In the genomic region with DNA sequence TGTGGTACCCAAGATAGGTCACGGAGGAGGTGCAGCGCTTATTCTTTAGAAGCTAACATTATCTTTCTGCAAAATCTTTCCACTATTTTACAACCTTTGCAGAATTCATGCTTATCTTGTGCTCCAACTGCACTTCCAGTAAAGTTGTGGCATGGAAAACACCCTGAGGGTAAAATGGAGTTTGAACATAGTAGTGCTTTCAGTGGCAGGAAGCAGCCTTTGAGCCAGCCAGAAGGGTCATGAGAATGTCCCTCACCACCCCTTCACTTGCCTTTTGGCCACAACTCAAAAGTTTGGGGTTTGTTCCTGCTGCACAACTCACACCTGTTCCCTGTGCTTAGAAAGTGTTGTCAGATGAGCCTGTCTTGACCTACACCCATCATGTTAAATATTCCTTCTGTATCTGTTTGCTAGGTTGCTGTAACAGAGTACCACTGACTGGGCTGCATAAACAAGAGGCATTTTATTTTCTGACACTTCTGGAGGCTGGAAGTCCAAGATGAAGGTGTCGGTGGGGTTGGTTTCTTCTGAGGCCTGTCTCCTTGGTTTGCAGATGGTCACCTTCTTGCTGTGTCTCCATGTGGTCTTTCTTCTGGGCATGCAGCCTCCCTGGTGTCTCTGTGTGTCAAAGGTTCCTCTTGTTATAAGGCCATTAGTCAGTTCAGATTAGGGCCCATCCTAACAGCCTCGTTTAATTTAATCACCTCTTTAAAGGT, we compare ENCODE assay signal across 21 cellular contexts.
"Had no signal": no experiment of that assay in that cellular context is flagged by ENCODE, and none has a peak within 500 bp of the region (broad histone marks: within the 10 kb centered on the region; RNA-seq: fewer than 3 reads in every experiment).

No MANE protein-coding gene starts in this region.

- H3K4me1 Mint-ChIP-seq: activated CD4-positive, alpha-beta T cell treated with anti-CD3 and anti-CD28 coated beads for 36 hours; activated CD8-positive, alpha-beta memory T cell treated with anti-CD3 and anti-CD28 coated beads, Interleukin-2, amount 10 ng/mL, durations not matched to agents 7 days and 5 days had no signal

- H3K4me3 ChIP-seq: breast epithelium, esophagus squamous epithelium, left lung, spleen, testis, uterus had no signal

- H3K36me3 Mint-ChIP-seq: activated CD8-positive, alpha-beta memory T cell treated with anti-CD3 and anti-CD28 coated beads, Interleukin-2, amount 10 ng/mL, durations not matched to agents 7 days and 5 days; activated naive CD4-positive, alpha-beta T cell treated with anti-CD3 and anti-CD28 coated beads, Interleukin-2, amount 50 U/mL, for 72 hours had no signal

- H3K27ac ChIP-seq: breast epithelium, epithelial cell of prostate, esophagus squamous epithelium, left lung, spleen, testis, uterus had no signal

- DNase-seq: activated CD4-positive, alpha-beta T cell treated with anti-CD3 and anti-CD28 coated beads for 36 hours; activated CD4-positive, CD25-positive, alpha-beta regulatory T cell; activated CD8-positive, alpha-beta memory T cell treated with anti-CD3 and anti-CD28 coated beads, Interleukin-2, amount 10 ng/mL, durations not matched to agents 7 days and 5 days; activated CD8-positive, alpha-beta T cell treated with anti-CD3 and anti-CD28 coated beads, Interleukin-2, amount 10 ng/mL, durations not matched to agents 7 days and 5 days; activated T-cell treated with anti-CD3 and anti-CD28 coated beads, Interleukin-2, amount 50 U/mL, for 48 hours; central memory CD4-positive, alpha-beta T cell; esophagus squamous epithelium; spleen; stimulated activated CD4-positive, alpha-beta T cell treated with anti-CD3 and anti-CD28 coated beads, Interleukin-4, amount 100 ng/mL, for 1 hour; stimulated activated naive CD8-positive, alpha-beta T cell treated with anti-CD3 and anti-CD28 coated beads, Interleukin-15, Interleukin-2, amounts not matched to agents 100 U/mL and 50 U/mL, for 24 hours; T-helper 2 cell; testis; uterus had no signal

- H3K36me3 ChIP-seq: breast epithelium, uterus had no signal

- H3K27me3 Mint-ChIP-seq: activated CD4-positive, alpha-beta T cell treated with anti-CD3 and anti-CD28 coated beads for 36 hours; activated CD8-positive, alpha-beta memory T cell treated with anti-CD3 and anti-CD28 coated beads, Interleukin-2, amount 10 ng/mL, durations not matched to agents 7 days and 5 days; type B pancreatic cell had no signal

- ATAC-seq: activated CD4-positive, alpha-beta T cell treated with anti-CD3 and anti-CD28 coated beads for 36 hours; activated CD8-positive, alpha-beta memory T cell treated with anti-CD3 and anti-CD28 coated beads, Interleukin-2, amount 10 ng/mL, durations not matched to agents 7 days and 5 days; activated CD8-positive, alpha-beta T cell treated with anti-CD3 and anti-CD28 coated beads, Interleukin-2, amount 10 ng/mL, durations not matched to agents 7 days and 5 days; activated naive CD4-positive, alpha-beta T cell treated with anti-CD3 and anti-CD28 coated beads, Interleukin-2, amount 50 U/mL, for 72 hours; left lung; right cardiac atrium; stimulated activated naive CD8-positive, alpha-beta T cell treated with anti-CD3 and anti-CD28 coated beads, Interleukin-15, Interleukin-2, amounts not matched to agents 100 U/mL and 50 U/mL, for 24 hours had no signal

- H3K9me3 Mint-ChIP-seq: activated naive CD4-positive, alpha-beta T cell treated with anti-CD3 and anti-CD28 coated beads, Interleukin-2, amount 50 U/mL, for 72 hours; activated T-helper 2 cell treated with anti-CD3 and anti-CD28 coated beads, Interferon-gamma antibody, Interleukin-2, Interleukin-4, amounts not matched to agents 10 μg/mL and 5 μg/mL and 100 μg/mL, durations not matched to agents 14 hours and 24 hours and 36 hours; nephron; type B pancreatic cell had no signal

- H3K27ac Mint-ChIP-seq: activated CD4-positive, alpha-beta T cell treated with anti-CD3 and anti-CD28 coated beads for 36 hours; activated CD8-positive, alpha-beta memory T cell treated with anti-CD3 and anti-CD28 coated beads, Interleukin-2, amount 10 ng/mL, durations not matched to agents 7 days and 5 days; activated CD8-positive, alpha-beta T cell treated with anti-CD3 and anti-CD28 coated beads, Interleukin-2, amount 10 ng/mL, durations not matched to agents 7 days and 5 days; activated naive CD4-positive, alpha-beta T cell treated with anti-CD3 and anti-CD28 coated beads, Interleukin-2, amount 50 U/mL, for 72 hours; activated T-helper 2 cell treated with anti-CD3 and anti-CD28 coated beads, Interferon-gamma antibody, Interleukin-2, Interleukin-4, amounts not matched to agents 10 μg/mL and 5 μg/mL and 100 μg/mL, durations not matched to agents 14 hours and 24 hours and 36 hours; nephron; type B pancreatic cell had no signal

- H3K9me3 ChIP-seq: breast epithelium, esophagus squamous epithelium, left lung, spleen, testis, uterus had no signal

- H3K4me1 ChIP-seq: left lung, testis, uterus had no signal

- H3K27me3 ChIP-seq: breast epithelium, esophagus squamous epithelium, left lung, spleen, testis, uterus had no signal

- H3K4me3 Mint-ChIP-seq: activated CD4-positive, alpha-beta T cell treated with anti-CD3 and anti-CD28 coated beads for 36 hours; activated CD8-positive, alpha-beta memory T cell treated with anti-CD3 and anti-CD28 coated beads, Interleukin-2, amount 10 ng/mL, durations not matched to agents 7 days and 5 days; activated CD8-positive, alpha-beta T cell treated with anti-CD3 and anti-CD28 coated beads, Interleukin-2, amount 10 ng/mL, durations not matched to agents 7 days and 5 days; nephron; type B pancreatic cell had no signal
